7 cellular contexts compared by ENCODE assay signal in genomic region chr11:126281666-126282175, GRCh38. TPM values are rescaled to one million over a fixed set of nuclear protein-coding genes. Genes with fewer than 3 reads are reported as not detected.
DNase-seq lines count a peak whose midpoint lies in the region; ATAC-seq and TF ChIP-seq lines count a peak whose summit lies in the region.

No MANE protein-coding gene starts in this region.

- H3K27me3 ChIP-seq in H9 (ENCODE audit: insufficient read depth, low read length), result peaks cover 2% of the 10 kb centered on the region; the same call in 1 of the 2 replicates
- peaks cover 21% of the 10 kb centered on the region for H3K27me3 ChIP-seq in iPS-18a (ENCODE audit: control insufficient read depth, insufficient read depth, low read length)
- H3K27me3 ChIP-seq in skeletal muscle tissue (ENCODE audit: control insufficient read depth in 3 of 3, insufficient read depth in 3 of 3, low read length in 3 of 3), result no peaks in the 10 kb centered on the region

- H4K20me1 ChIP-seq in H9 (ENCODE audit: control insufficient read depth, insufficient read depth, insufficient read length), result no peaks in the 10 kb centered on the region

- TF ChIP-seq CTCF in H9 (conservative IDR thresholded peaks at IDR 0.05) (no peak), activated B cell treated with CpG ODN at 0.5 μM for 24 hours (IDR thresholded peaks at IDR 0.05) (no peak)

- H3K4me2 ChIP-seq in H9 (ENCODE audit: insufficient read depth, insufficient read length, low read length), result peak overlapping the region; percentile 98

- H2AK5ac ChIP-seq in H9 (ENCODE audit: insufficient read length, low read length), result no peak overlapping the region

- H4K5ac ChIP-seq in H9 (ENCODE audit: insufficient read length, low read depth, low read length), result no peak overlapping the region

- no peak overlapping the region for H2BK5ac ChIP-seq in H9 (ENCODE audit: insufficient read length, low read length)

- no peaks in the 10 kb centered on the region for H3K9me3 ChIP-seq in H9 (ENCODE audit: control insufficient read depth, low read depth, low read length)
- H3K9me3 ChIP-seq in iPS-18a (ENCODE audit: control insufficient read depth, low read depth, low read length), result no peaks in the 10 kb centered on the region
- H3K9me3 ChIP-seq in skeletal muscle tissue (ENCODE audit: control insufficient read depth in 3 of 3, low read length in 3 of 3), result no peaks in the 10 kb centered on the region

- H3K4me1 ChIP-seq in H9 (ENCODE audit: insufficient read depth, low read length), result peaks cover 4% of the 10 kb centered on the region; the same call in 1 of the 2 replicates
- H3K4me1 ChIP-seq in iPS-18a (ENCODE audit: control insufficient read depth, low read depth, low read length), result peaks cover 4% of the 10 kb centered on the region
- peaks cover 9 to 27% (median 17%) of the 10 kb centered on the region in 3 donors for H3K4me1 ChIP-seq in skeletal muscle tissue (ENCODE audit: control insufficient read depth in 3 of 3, insufficient read depth in 3 of 3, low read length in 3 of 3)

- H3K56ac ChIP-seq in H9 (ENCODE audit: insufficient read length, low read depth, low read length), result no peak overlapping the region

- peak overlapping the region; percentile 72 for H3K4me3 ChIP-seq in iPS-18a (ENCODE audit: low read length)
- H3K4me3 ChIP-seq in skeletal muscle tissue (ENCODE audit: low read length in 3 of 3), result peak overlapping the region; percentile 78 to 95 (median 93)

- H2BK120ac ChIP-seq in H9 (ENCODE audit: low read depth, low read length, poor library complexity, severe bottlenecking), result no peak overlapping the region

- no peaks in the 10 kb centered on the region for H3K79me2 ChIP-seq in H9 (ENCODE audit: insufficient read depth, low read length)

- H3K9ac ChIP-seq in H9 (ENCODE audit: extremely low read depth, insufficient read length, low read length) (no peak overlapping the region), iPS-18a (ENCODE audit: low read length) (no peak overlapping the region), skeletal muscle tissue (ENCODE audit: low read depth in 1 of 3, low read length in 3 of 3) (peak overlapping the region; percentile 88 to 95 (median 90))

- H3K27ac ChIP-seq in H9 (ENCODE audit: insufficient read length, low read depth, low read length) (no peak overlapping the region), iPS-18a (ENCODE audit: low read length) (no peak overlapping the region), skeletal muscle tissue (ENCODE audit: low read depth, low read length) (no peak overlapping the region)

- no peak overlapping the region for H3K23ac ChIP-seq in H9 (ENCODE audit: insufficient read length, low read depth, low read length)

- H4K8ac ChIP-seq in H9 (replicated peaks; ENCODE audit: insufficient read length, low read depth, low read length), result no peak overlapping the region

- H3K4me3 Mint-ChIP-seq in H9, result peak overlapping the region; percentile 77 to 86
- peak overlapping the region; percentile 95 for H3K4me3 Mint-ChIP-seq in activated B cell treated with CpG ODN at 0.5 μM for 24 hours

- no peak overlapping the region for H3K14ac ChIP-seq in H9 (ENCODE audit: insufficient read depth, low read length)

- H3K9me3 Mint-ChIP-seq in H9, result no peaks in the 10 kb centered on the region; a peak in 1 of 5 replicates
- no peaks in the 10 kb centered on the region for H3K9me3 Mint-ChIP-seq in activated B cell treated with CpG ODN at 0.5 μM for 24 hours

- no peak overlapping the region for H2BK20ac ChIP-seq in H9 (ENCODE audit: low read depth, low read length, poor library complexity, severe bottlenecking)

- H3K18ac ChIP-seq in H9 (ENCODE audit: insufficient read length, low read depth, low read length), result no peak overlapping the region

- H3K27ac Mint-ChIP-seq in H9 (no peak overlapping the region), activated B cell treated with CpG ODN at 0.5 μM for 24 hours (peak overlapping the region; percentile 87)

- peaks cover 3 to 21% (median 10%) of the 10 kb centered on the region in 3 experiments; a peak in 6 of 7 replicates for H3K36me3 Mint-ChIP-seq in H9 (ENCODE audit: insufficient read depth in 1 of 3, low read depth in 3 of 3)
- H3K36me3 Mint-ChIP-seq in activated B cell treated with CpG ODN at 0.5 μM for 24 hours (ENCODE audit: low read depth), result peaks cover 20% of the 10 kb centered on the region

- H4K91ac ChIP-seq in H9 (ENCODE audit: insufficient read length, low read depth, low read length), result no peak overlapping the region

- H3K4me1 Mint-ChIP-seq in H9, result peaks cover 14 to 16% of the 10 kb centered on the region in 2 experiments
- peaks cover 37% of the 10 kb centered on the region for H3K4me1 Mint-ChIP-seq in activated B cell treated with CpG ODN at 0.5 μM for 24 hours

- H2BK15ac ChIP-seq in H9 (ENCODE audit: low read depth, low read length), result no peak overlapping the region

- H3K79me1 ChIP-seq in H9 (ENCODE audit: insufficient read depth, low read depth, low read length, poor library complexity, severe bottlenecking), result no peaks in the 10 kb centered on the region

- no peak overlapping the region for H2BK12ac ChIP-seq in H9 (ENCODE audit: insufficient read length, low read depth, low read length)

- H3T11ph ChIP-seq in H9 (ENCODE audit: low read length), result no peak overlapping the region

- H3K36me3 ChIP-seq in iPS-18a (ENCODE audit: control insufficient read depth, low read depth, low read length) (peaks cover 16% of the 10 kb centered on the region), skeletal muscle tissue (ENCODE audit: control insufficient read depth in 3 of 3, insufficient read depth in 3 of 3, low read length in 3 of 3) (peaks cover 10 to 15% (median 12%) of the 10 kb centered on the region in 3 donors)

- no peak for DNase-seq in H9
- no peak for DNase-seq in activated B cell treated with CpG ODN at 0.5 μM for 24 hours
- DNase-seq in AG08395 (ENCODE audit: low spot score), result no peak
- no peak for DNase-seq in dermis blood vessel endothelial cell

- POLR2A ChIA-PET in activated B cell treated with CpG ODN at 0.5 μM for 24 hours (lab: Charles Lee), result interaction anchor here (0.6 to 5.3 kb wide), 5 partner anchors 11 to 101 kb away, joined by 3 to 84 read pairs (median 4); partner anchors contain the start of genes DCPS, FOXRED1 and SRPRA

- no CpG with 5 or more reads among the region's 10 CpGs for whole genome bisulfite sequencing in H9 (ENCODE audit: extremely low coverage, insufficient read length, low lambda C conversion rate)

- no peak overlapping the region for H2AFZ ChIP-seq in H9 (ENCODE audit: low read length)

- no peak overlapping the region for H3K4ac ChIP-seq in H9 (ENCODE audit: low read depth, low read length)

- peaks cover 13% of the 10 kb centered on the region for H3K23me2 ChIP-seq in H9 (ENCODE audit: insufficient read length, low read depth, low read length, poor library complexity, severe bottlenecking)

- ATAC-seq in activated B cell treated with CpG ODN at 0.5 μM for 24 hours (ENCODE audit: low read depth) (no peak), GM21360 (IDR thresholded peaks at IDR 0.05; ENCODE audit: unreplicated experiment) (no peak)

- peaks cover 14% of the 10 kb centered on the region for H3K27me3 Mint-ChIP-seq in H9 (ENCODE audit: low read depth)
- H3K27me3 Mint-ChIP-seq in activated B cell treated with CpG ODN at 0.5 μM for 24 hours, result no peaks in the 10 kb centered on the region

- CTCF ChIA-PET in activated B cell treated with CpG ODN at 0.5 μM for 24 hours (lab: Charles Lee), result no interaction called here

- intact Hi-C loops in activated B cell treated with CpG ODN at 0.5 μM for 24 hours (cut with micrococcal nuclease), result loop anchor here (10.0 kb wide), 1 partner anchor 1327 kb away; the partner anchor contains the start of gene CCDC15

RNA-seq across cellular contexts. Expression of gene TIRAP, which starts 1.2 kb away (rescaled TPM):
- total RNA-seq in H9 (2021), result 7.0 and 7.3 TPM in 2 replicates
- total RNA-seq in activated B cell treated with CpG ODN at 0.5 μM for 24 hours, result 16.6 and 18.3 TPM in 2 replicates
- total RNA-seq in skeletal muscle tissue, result 3.1 TPM
- 5.1 and 6.8 TPM in 2 replicates for total RNA-seq in dermis blood vessel endothelial cell

RNA-seq across cellular contexts. Expression of gene FOXRED1, which starts 12.8 kb away (rescaled TPM):
- total RNA-seq in H9 (2021), result 60.1 and 67.5 TPM in 2 replicates
- total RNA-seq in activated B cell treated with CpG ODN at 0.5 μM for 24 hours, result 39.1 and 44.9 TPM in 2 replicates
- 12.5 TPM for total RNA-seq in skeletal muscle tissue
- 11.2 and 17.5 TPM in 2 replicates for total RNA-seq in dermis blood vessel endothelial cell

RNA-seq across cellular contexts. Expression of gene SRPRA, which starts 13.0 kb away (rescaled TPM):
- total RNA-seq in H9 (2021) (63.7 and 64.3 TPM in 2 replicates), activated B cell treated with CpG ODN at 0.5 μM for 24 hours (121 and 128 TPM in 2 replicates), skeletal muscle tissue (20.9 TPM), dermis blood vessel endothelial cell (43.9 and 85.5 TPM in 2 replicates)

RNA-seq across cellular contexts. Expression of gene DCPS, which starts 22.1 kb away (rescaled TPM):
- total RNA-seq in H9 (2021), result 24.4 and 27.7 TPM in 2 replicates
- total RNA-seq in activated B cell treated with CpG ODN at 0.5 μM for 24 hours, result 37.6 and 39.6 TPM in 2 replicates
- 8.4 TPM for total RNA-seq in skeletal muscle tissue
- total RNA-seq in dermis blood vessel endothelial cell, result 6.6 and 11.4 TPM in 2 replicates

Comparison
In these comparisons a context has a peak if more than half of its experiments do, and no peak if none do; other contexts are left out.
1. H3K9ac ChIP-seq: peak in skeletal muscle tissue (3 of 3); none in H9 (single experiment) and iPS-18a (single experiment).